Comparison of ENCODE assay signal across 2 cellular contexts in the genomic region with DNA sequence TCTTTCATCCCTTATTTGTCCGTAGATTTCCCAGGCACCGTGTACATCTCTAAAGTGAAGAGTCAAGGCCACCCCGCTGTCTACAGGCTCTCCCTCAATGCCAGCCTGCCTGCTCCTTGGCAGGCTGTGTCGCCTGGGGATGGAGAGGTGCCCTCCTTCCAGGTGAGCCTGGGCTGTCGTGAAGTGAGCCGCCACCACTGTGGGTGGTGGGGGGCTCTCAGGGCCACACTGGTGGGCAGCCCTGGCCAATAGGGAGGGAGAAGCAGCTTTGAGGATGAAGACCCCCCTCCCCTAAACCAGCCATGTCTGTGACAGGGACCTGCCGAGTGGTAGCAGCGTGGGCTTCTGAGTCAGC.
TF ChIP-seq lines count a peak whose summit lies in the region.

No MANE protein-coding gene starts in this region.

TF ChIP-seq in WTC11, 78 proteins besides CTCF, POLR2A, EP300 and RAD21:
- TF ChIP-seq, protein P1, sequence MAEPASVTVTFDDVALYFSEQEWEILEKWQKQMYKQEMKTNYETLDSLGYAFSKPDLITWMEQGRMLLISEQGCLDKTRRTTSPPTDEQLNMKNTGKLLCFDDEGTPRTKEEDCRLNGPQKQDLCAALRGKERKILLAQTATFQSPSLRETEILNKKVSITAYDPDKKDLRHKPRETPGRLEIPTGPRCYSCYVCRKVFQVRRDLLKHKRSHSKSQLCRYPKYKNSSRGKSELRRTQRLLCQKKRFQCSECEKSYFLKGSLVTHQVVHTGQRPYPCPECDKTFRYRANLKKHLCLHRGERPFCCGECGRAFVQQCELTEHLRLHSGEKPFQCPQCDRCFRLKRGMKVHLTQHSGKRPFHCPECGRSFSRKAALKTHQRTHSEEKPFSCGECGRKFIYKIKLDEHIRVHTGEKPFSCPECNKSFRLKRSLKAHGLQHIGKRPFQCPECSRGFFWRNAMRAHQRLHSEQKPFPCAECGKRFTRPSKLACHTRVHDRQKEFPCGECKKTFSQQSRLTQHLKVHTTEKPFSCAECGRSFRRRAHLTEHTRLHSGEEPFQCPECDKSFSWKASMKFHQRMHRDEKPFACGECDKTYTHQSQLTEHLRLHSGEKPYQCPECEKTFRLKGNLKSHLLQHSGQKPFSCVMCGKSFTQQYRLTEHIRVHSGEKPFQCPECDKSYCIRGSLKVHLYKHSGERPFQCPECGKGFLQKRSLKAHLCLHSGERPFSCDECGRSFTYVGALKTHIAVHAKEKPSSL (CRISPR knock-in tag; conservative IDR thresholded peaks at IDR 0.05): no peak
- TF ChIP-seq FOXP1 (CRISPR knock-in tag; IDR thresholded peaks at IDR 0.05; ENCODE audit: borderline replicate concordance) (no peak), CBFB (CRISPR knock-in tag; IDR thresholded peaks at IDR 0.05; ENCODE audit: low read depth) (no peak), FOXJ3 (CRISPR knock-in tag; IDR thresholded peaks at IDR 0.05; ENCODE audit: borderline replicate concordance) (no peak), MYBL2 (CRISPR knock-in tag; IDR thresholded peaks at IDR 0.05) (no peak), FOXK1 (CRISPR knock-in tag; IDR thresholded peaks at IDR 0.05) (no peak)
- TF ChIP-seq, protein P2, sequence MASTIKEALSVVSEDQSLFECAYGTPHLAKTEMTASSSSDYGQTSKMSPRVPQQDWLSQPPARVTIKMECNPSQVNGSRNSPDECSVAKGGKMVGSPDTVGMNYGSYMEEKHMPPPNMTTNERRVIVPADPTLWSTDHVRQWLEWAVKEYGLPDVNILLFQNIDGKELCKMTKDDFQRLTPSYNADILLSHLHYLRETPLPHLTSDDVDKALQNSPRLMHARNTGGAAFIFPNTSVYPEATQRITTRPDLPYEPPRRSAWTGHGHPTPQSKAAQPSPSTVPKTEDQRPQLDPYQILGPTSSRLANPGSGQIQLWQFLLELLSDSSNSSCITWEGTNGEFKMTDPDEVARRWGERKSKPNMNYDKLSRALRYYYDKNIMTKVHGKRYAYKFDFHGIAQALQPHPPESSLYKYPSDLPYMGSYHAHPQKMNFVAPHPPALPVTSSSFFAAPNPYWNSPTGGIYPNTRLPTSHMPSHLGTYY (CRISPR knock-in tag; IDR thresholded peaks at IDR 0.05): no peak

TF ChIP-seq in H1, 55 proteins besides CTCF, POLR2A, EP300 and RAD21:
- TF ChIP-seq HDAC2 (IDR thresholded peaks at IDR 0.05; ENCODE audit: borderline replicate concordance in 1 of 2, low read depth in 2 of 2, low read length in 2 of 2): no peak
- TF ChIP-seq RXRA (IDR thresholded peaks at IDR 0.05; ENCODE audit: insufficient read depth, low read depth, low read length): no peak
- no peak for TF ChIP-seq TAF1 (IDR thresholded peaks at IDR 0.05; ENCODE audit: low read depth, low read length)
- no peak for TF ChIP-seq SRF (IDR thresholded peaks at IDR 0.05; ENCODE audit: low read depth, low read length)
- TF ChIP-seq, protein P3, sequence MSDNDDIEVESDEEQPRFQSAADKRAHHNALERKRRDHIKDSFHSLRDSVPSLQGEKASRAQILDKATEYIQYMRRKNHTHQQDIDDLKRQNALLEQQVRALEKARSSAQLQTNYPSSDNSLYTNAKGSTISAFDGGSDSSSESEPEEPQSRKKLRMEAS (IDR thresholded peaks at IDR 0.05): no peak
- no peak for TF ChIP-seq GABPA (IDR thresholded peaks at IDR 0.05; ENCODE audit: borderline replicate concordance, insufficient read depth, low read length)
- no peak for TF ChIP-seq YY1 (IDR thresholded peaks at IDR 0.05; ENCODE audit: low read depth, low read length)
- TF ChIP-seq TAF7 (optimal IDR thresholded peaks at IDR 0.05; ENCODE audit: borderline replicate concordance, low read depth, low read length): no peak
- TF ChIP-seq, protein P4, sequence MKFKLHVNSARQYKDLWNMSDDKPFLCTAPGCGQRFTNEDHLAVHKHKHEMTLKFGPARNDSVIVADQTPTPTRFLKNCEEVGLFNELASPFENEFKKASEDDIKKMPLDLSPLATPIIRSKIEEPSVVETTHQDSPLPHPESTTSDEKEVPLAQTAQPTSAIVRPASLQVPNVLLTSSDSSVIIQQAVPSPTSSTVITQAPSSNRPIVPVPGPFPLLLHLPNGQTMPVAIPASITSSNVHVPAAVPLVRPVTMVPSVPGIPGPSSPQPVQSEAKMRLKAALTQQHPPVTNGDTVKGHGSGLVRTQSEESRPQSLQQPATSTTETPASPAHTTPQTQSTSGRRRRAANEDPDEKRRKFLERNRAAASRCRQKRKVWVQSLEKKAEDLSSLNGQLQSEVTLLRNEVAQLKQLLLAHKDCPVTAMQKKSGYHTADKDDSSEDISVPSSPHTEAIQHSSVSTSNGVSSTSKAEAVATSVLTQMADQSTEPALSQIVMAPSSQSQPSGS (IDR thresholded peaks at IDR 0.05; ENCODE audit: low read length): no peak
- TF ChIP-seq, protein P5, sequence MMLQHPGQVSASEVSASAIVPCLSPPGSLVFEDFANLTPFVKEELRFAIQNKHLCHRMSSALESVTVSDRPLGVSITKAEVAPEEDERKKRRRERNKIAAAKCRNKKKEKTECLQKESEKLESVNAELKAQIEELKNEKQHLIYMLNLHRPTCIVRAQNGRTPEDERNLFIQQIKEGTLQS (IDR thresholded peaks at IDR 0.05; ENCODE audit: insufficient read depth, low read depth, low read length): no peak
- no peak for TF ChIP-seq MAFK (IDR thresholded peaks at IDR 0.05; ENCODE audit: low read depth, low read length)
- TF ChIP-seq PHF8 (conservative IDR thresholded peaks at IDR 0.05; ENCODE audit: low read depth, low read length): no peak
- TF ChIP-seq HDAC6 (IDR thresholded peaks at IDR 0.05; ENCODE audit: low read depth, low read length): no peak
- TF ChIP-seq SIX5 (IDR thresholded peaks at IDR 0.05; ENCODE audit: low read depth, low read length): no peak
- no peak for TF ChIP-seq SIRT6 (IDR thresholded peaks at IDR 0.05; ENCODE audit: low read length)
- TF ChIP-seq TCF12 (IDR thresholded peaks at IDR 0.05; ENCODE audit: low read depth, low read length): no peak
- TF ChIP-seq SAP30 (IDR thresholded peaks at IDR 0.05; ENCODE audit: insufficient read depth, insufficient replicate concordance, low read length): no peak
